ENCODE assay signal across 13 cellular contexts in genomic region chr20:44030394-44030793, GRCh38.
"Had no signal": no experiment of that assay in that cellular context is flagged by ENCODE, and none has a peak within 500 bp of the region (broad histone marks: within the 10 kb centered on the region; RNA-seq: fewer than 3 reads in every experiment).

No MANE protein-coding gene starts in this region.

- H3K36me3 ChIP-seq: neural progenitor cell, prostate gland had no signal

- DNase-seq: activated CD4-positive, alpha-beta T cell treated with anti-CD3 and anti-CD28 coated beads for 36 hours; activated CD8-positive, alpha-beta T cell treated with anti-CD3 and anti-CD28 coated beads, Interleukin-2, amount 10 ng/mL, durations not matched to agents 7 days and 5 days; activated naive CD4-positive, alpha-beta T cell treated with anti-CD3 and anti-CD28 coated beads, Interleukin-2, amount 10 ng/mL, durations not matched to agents 7 days and 5 days; foreskin fibroblast; left colon; right cardiac atrium; stimulated activated CD4-positive, alpha-beta T cell treated with anti-CD3 and anti-CD28 coated beads, Interleukin-4, amount 100 ng/mL, for 24 hours had no signal

- H3K36me3 Mint-ChIP-seq: activated naive CD4-positive, alpha-beta T cell treated with anti-CD3 and anti-CD28 coated beads, Interleukin-2, amount 10 ng/mL, durations not matched to agents 7 days and 5 days; neural progenitor cell; stimulated activated memory B cell treated with anti-CD40 and anti-IgM and Interleukin-4, amounts not matched to agents 10 μg/mL and 1 μg/mL and 100 μg/mL, for 72 hours had no signal

- H3K27ac ChIP-seq: epithelial cell of prostate, hepatocyte, neural progenitor cell, prostate gland had no signal

- H3K27ac Mint-ChIP-seq: activated CD4-positive, alpha-beta T cell treated with anti-CD3 and anti-CD28 coated beads for 36 hours; activated CD8-positive, alpha-beta T cell treated with anti-CD3 and anti-CD28 coated beads, Interleukin-2, amount 10 ng/mL, durations not matched to agents 7 days and 5 days; activated naive CD4-positive, alpha-beta T cell treated with anti-CD3 and anti-CD28 coated beads, Interleukin-2, amount 10 ng/mL, durations not matched to agents 7 days and 5 days; neural progenitor cell; stimulated activated memory B cell treated with anti-CD40 and anti-IgM and Interleukin-4, amounts not matched to agents 10 μg/mL and 1 μg/mL and 100 μg/mL, for 72 hours had no signal

- H3K9ac ChIP-seq: neural progenitor cell had no signal

- H3K4me1 ChIP-seq: prostate gland had no signal

- H3K27me3 ChIP-seq: neural progenitor cell had no signal

- ATAC-seq: activated CD4-positive, alpha-beta T cell treated with anti-CD3 and anti-CD28 coated beads for 36 hours; activated CD8-positive, alpha-beta T cell treated with anti-CD3 and anti-CD28 coated beads, Interleukin-2, amount 10 ng/mL, durations not matched to agents 7 days and 5 days; left colon; stimulated activated memory B cell treated with anti-CD40 and anti-IgM and Interleukin-4, amounts not matched to agents 10 μg/mL and 1 μg/mL and 100 μg/mL, for 72 hours had no signal

- H3K9me3 ChIP-seq: prostate gland had no signal

- H3K4me3 ChIP-seq: hepatocyte, lung, neural progenitor cell, prostate gland had no signal

- H2AFZ ChIP-seq: hepatocyte, neural progenitor cell had no signal

- H3K9me3 Mint-ChIP-seq: neural progenitor cell; stimulated activated memory B cell treated with anti-CD40 and anti-IgM and Interleukin-4, amounts not matched to agents 10 μg/mL and 1 μg/mL and 100 μg/mL, for 72 hours had no signal

- H3K4me2 ChIP-seq: hepatocyte, neural progenitor cell had no signal
